In the genomic region with DNA sequence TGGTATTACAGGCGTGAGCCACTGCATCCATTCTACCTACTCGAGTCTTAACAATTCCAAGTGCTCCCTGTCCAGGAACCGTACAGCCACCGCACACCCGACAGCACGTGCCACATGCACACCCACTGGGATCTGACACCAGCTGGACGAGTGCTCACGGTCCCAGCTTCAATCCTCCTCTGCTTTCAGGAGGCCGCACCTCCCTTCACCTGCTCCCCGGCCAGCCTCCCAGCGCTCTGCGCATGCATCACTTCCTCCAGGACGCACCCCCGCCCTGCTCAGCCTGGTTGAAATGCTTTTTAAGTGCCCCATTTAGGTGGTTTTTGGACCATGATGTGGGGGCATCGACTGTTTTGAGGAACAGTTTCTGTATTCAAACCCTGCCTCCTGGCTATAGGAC, we compare ENCODE assay signal across 17 cellular contexts. TPM values are rescaled to one million over a fixed set of nuclear protein-coding genes. Genes with fewer than 3 reads are reported as not detected.
DNase-seq lines count a peak whose midpoint lies in the region; ATAC-seq and TF ChIP-seq lines count a peak whose summit lies in the region.
"Had no signal": no experiment of that assay in that cellular context is flagged by ENCODE, and none has a peak within 500 bp of the region (broad histone marks: within the 10 kb centered on the region; RNA-seq: fewer than 3 reads in every experiment).

No MANE protein-coding gene starts in this region.

- DNase-seq in activated CD4-positive, alpha-beta T cell treated with anti-CD3 and anti-CD28 coated beads, Interleukin-2, amount 10 ng/mL, durations not matched to agents 7 days and 5 days = no peak
- no peak for DNase-seq in activated CD4-positive, alpha-beta T cell treated with anti-CD3 and anti-CD28 coated beads for 4 hours
- DNase-seq in CD8-positive, alpha-beta T cell = no peak
- no peak for DNase-seq in effector memory CD8-positive, alpha-beta T cell
- DNase-seq in neuronal stem cell (ENCODE audit: low spot score) (no peak), NCI-H187 treated with DMSO at 0.1 percent for 48 hours (lab: John Stamatoyannopoulos, UW) (no peak), NCI-H82 (lab: John Stamatoyannopoulos, UW) (no peak)
- no peak for DNase-seq in effector memory CD4-positive, alpha-beta T cell
- DNase-seq: NCI-H1417 treated with DMSO at 0.1 percent for 48 hours, NCI-H2029, NCI-H2171 treated with DMSO at 0.1 percent for 48 hours, NCI-H446 treated with DMSO at 0.1 percent for 48 hours, NCI-H774, PC-3 had no signal

- H3K4me3 Mint-ChIP-seq in activated CD4-positive, alpha-beta T cell treated with anti-CD3 and anti-CD28 coated beads, Interleukin-2, amount 10 ng/mL, durations not matched to agents 7 days and 5 days = no peak overlapping the region
- no peak overlapping the region for H3K4me3 Mint-ChIP-seq in CD8-positive, alpha-beta T cell
- no peak overlapping the region for H3K4me3 Mint-ChIP-seq in effector memory CD8-positive, alpha-beta T cell

- no peak overlapping the region for H2BK12ac ChIP-seq in neuronal stem cell (ENCODE audit: low read length)

- no peaks in the 10 kb centered on the region for H3K36me3 ChIP-seq in CD8-positive, alpha-beta T cell (ENCODE audit: insufficient read depth, low read length)
- no peaks in the 10 kb centered on the region for H3K36me3 ChIP-seq in neuronal stem cell (replicated peaks in 1 of 2; ENCODE audit: control insufficient read depth in 2 of 2, insufficient read depth in 2 of 2, low read length in 2 of 2)
- no peaks in the 10 kb centered on the region for H3K36me3 ChIP-seq in effector memory CD4-positive, alpha-beta T cell (ENCODE audit: control insufficient read depth, insufficient read depth, low read length)
- H3K36me3 ChIP-seq: BLaER1, HAP-1, SJCRH30 had no signal

- H3K4me1 ChIP-seq in CD8-positive, alpha-beta T cell (ENCODE audit: insufficient read depth, low read length) = peaks cover 33% of the 10 kb centered on the region
- peaks cover 0 to 17% of the 10 kb centered on the region in 2 donors for H3K4me1 ChIP-seq in neuronal stem cell (ENCODE audit: control insufficient read depth in 2 of 2, insufficient read depth in 1 of 2, low read depth in 1 of 2, low read length in 2 of 2)
- H3K4me1 ChIP-seq in effector memory CD4-positive, alpha-beta T cell (ENCODE audit: control insufficient read depth, insufficient read depth, low read length, poor library complexity, severe bottlenecking) = peaks cover 13% of the 10 kb centered on the region

- no peak for TF ChIP-seq CTCF in CD8-positive, alpha-beta T cell (IDR thresholded peaks at IDR 0.05)

- H3K18ac ChIP-seq in neuronal stem cell (ENCODE audit: low read length) = peak overlapping the region; percentile 73

- H3K9me3 ChIP-seq in CD8-positive, alpha-beta T cell (ENCODE audit: low read length) = no peaks in the 10 kb centered on the region
- H3K9me3 ChIP-seq in neuronal stem cell (replicated peaks in 1 of 2; ENCODE audit: control insufficient read depth in 2 of 2, insufficient read depth in 1 of 2, low read depth in 1 of 2, low read length in 2 of 2) = no peaks in the 10 kb centered on the region
- no peaks in the 10 kb centered on the region for H3K9me3 ChIP-seq in effector memory CD4-positive, alpha-beta T cell (ENCODE audit: control insufficient read depth, low read length)
- H3K9me3 ChIP-seq: BLaER1, HAP-1, SJCRH30 had no signal

- intact Hi-C loops in CD8-positive, alpha-beta T cell (cut with DNase I, micrococcal nuclease) = loop anchor here (5.0 to 10.0 kb wide), 5 partner anchors 127 to 748 kb away; a partner anchor contains a TSS

- peak overlapping the region; percentile 63 for H3K14ac ChIP-seq in neuronal stem cell (ENCODE audit: low read length)

- no peak overlapping the region for H3K27ac ChIP-seq in CD8-positive, alpha-beta T cell (ENCODE audit: low read depth, low read length)
- H3K27ac ChIP-seq in neuronal stem cell (replicated peaks; ENCODE audit: low read length) = no peak overlapping the region
- H3K27ac ChIP-seq in effector memory CD4-positive, alpha-beta T cell (ENCODE audit: insufficient read depth, low read length, poor library complexity, severe bottlenecking) = no peak overlapping the region

- H3K23ac ChIP-seq in neuronal stem cell (ENCODE audit: low read depth, low read length, poor library complexity) = peak overlapping the region; percentile 89

- H3K9ac ChIP-seq in neuronal stem cell (ENCODE audit: low read depth, low read length, poor library complexity) = no peak overlapping the region
- H3K9ac ChIP-seq: BLaER1 had no signal

- H2BK120ac ChIP-seq in neuronal stem cell (ENCODE audit: low read depth, low read length) = no peak overlapping the region

- ATAC-seq in CD8-positive, alpha-beta T cell = no peak
- no peak for ATAC-seq in effector memory CD8-positive, alpha-beta T cell (replicated peaks)
- ATAC-seq: PC-3 had no signal

- H3K27ac Mint-ChIP-seq in activated CD4-positive, alpha-beta T cell treated with anti-CD3 and anti-CD28 coated beads, Interleukin-2, amount 10 ng/mL, durations not matched to agents 7 days and 5 days = peak overlapping the region; percentile 47
- peak overlapping the region; percentile 73 for H3K27ac Mint-ChIP-seq in CD8-positive, alpha-beta T cell
- H3K27ac Mint-ChIP-seq in effector memory CD8-positive, alpha-beta T cell = peak overlapping the region; percentile 33 to 75

- no peak overlapping the region for H2BK15ac ChIP-seq in neuronal stem cell (ENCODE audit: low read length)

- no peak overlapping the region for H3K4me3 ChIP-seq in CD8-positive, alpha-beta T cell (ENCODE audit: low read depth, low read length)
- H3K4me3 ChIP-seq in neuronal stem cell (ENCODE audit: low read length in 2 of 2) = no peak overlapping the region
- H3K4me3 ChIP-seq in effector memory CD4-positive, alpha-beta T cell (ENCODE audit: insufficient read depth, low read depth, low read length, poor library complexity, severe bottlenecking) = no peak overlapping the region
- H3K4me3 ChIP-seq: BLaER1, HAP-1, SJCRH30 had no signal

- H4K91ac ChIP-seq in neuronal stem cell (ENCODE audit: low read depth, low read length, poor library complexity) = no peak overlapping the region

- POLR2A ChIA-PET in activated CD4-positive, alpha-beta T cell treated with anti-CD3 and anti-CD28 coated beads, Interleukin-2, amount 10 ng/mL, durations not matched to agents 7 days and 5 days (lab: Charles Lee) = no interaction called here
- POLR2A ChIA-PET in CD8-positive, alpha-beta T cell (lab: Charles Lee) = no interaction called here

- H3K36me3 Mint-ChIP-seq in activated CD4-positive, alpha-beta T cell treated with anti-CD3 and anti-CD28 coated beads, Interleukin-2, amount 10 ng/mL, durations not matched to agents 7 days and 5 days (ENCODE audit: low read depth) = no peaks in the 10 kb centered on the region
- H3K36me3 Mint-ChIP-seq in CD8-positive, alpha-beta T cell = no peaks in the 10 kb centered on the region
- H3K36me3 Mint-ChIP-seq in effector memory CD8-positive, alpha-beta T cell (ENCODE audit: insufficient read depth) = no peaks in the 10 kb centered on the region

- H3K4me1 Mint-ChIP-seq in activated CD4-positive, alpha-beta T cell treated with anti-CD3 and anti-CD28 coated beads, Interleukin-2, amount 10 ng/mL, durations not matched to agents 7 days and 5 days = peaks cover 65% of the 10 kb centered on the region
- H3K4me1 Mint-ChIP-seq in CD8-positive, alpha-beta T cell (ENCODE audit: low read depth) = peaks cover 64% of the 10 kb centered on the region
- H3K4me1 Mint-ChIP-seq in effector memory CD8-positive, alpha-beta T cell (ENCODE audit: low read depth in 2 of 2) = peaks cover 25 to 45% of the 10 kb centered on the region in 2 donors

- H3K27me3 Mint-ChIP-seq in activated CD4-positive, alpha-beta T cell treated with anti-CD3 and anti-CD28 coated beads, Interleukin-2, amount 10 ng/mL, durations not matched to agents 7 days and 5 days = no peaks in the 10 kb centered on the region
- H3K27me3 Mint-ChIP-seq in CD8-positive, alpha-beta T cell (ENCODE audit: low read depth) = no peaks in the 10 kb centered on the region
- no peaks in the 10 kb centered on the region for H3K27me3 Mint-ChIP-seq in effector memory CD8-positive, alpha-beta T cell

- H2BK5ac ChIP-seq in neuronal stem cell (ENCODE audit: low read length) = peak overlapping the region; percentile 71

- no CpG with 5 or more reads among the region's 15 CpGs for WGBS in neuronal stem cell (ENCODE audit: extremely low coverage in 2 of 2, insufficient read length in 2 of 2, insufficient replicate concordance in 1 of 2), 2 donors

- peak overlapping the region; percentile 93 for H3K4ac ChIP-seq in neuronal stem cell (ENCODE audit: low read length)

- H3K79me1 ChIP-seq in neuronal stem cell (ENCODE audit: low read depth, low read length) = no peaks in the 10 kb centered on the region

- H3K9me3 Mint-ChIP-seq in activated CD4-positive, alpha-beta T cell treated with anti-CD3 and anti-CD28 coated beads, Interleukin-2, amount 10 ng/mL, durations not matched to agents 7 days and 5 days = peaks cover 2% of the 10 kb centered on the region
- H3K9me3 Mint-ChIP-seq in CD8-positive, alpha-beta T cell = no peaks in the 10 kb centered on the region
- no peaks in the 10 kb centered on the region for H3K9me3 Mint-ChIP-seq in effector memory CD8-positive, alpha-beta T cell

- no peak overlapping the region for H2AK5ac ChIP-seq in neuronal stem cell (ENCODE audit: low read depth, low read length)

- CTCF ChIA-PET in activated CD4-positive, alpha-beta T cell treated with anti-CD3 and anti-CD28 coated beads, Interleukin-2, amount 10 ng/mL, durations not matched to agents 7 days and 5 days (lab: Charles Lee) = interaction anchor here (1.2 to 3.4 kb wide), 2 partner anchors 12 to 24 kb away, joined by 4 to 23 read pairs; no protein-coding TSS in a partner anchor
- CTCF ChIA-PET in CD8-positive, alpha-beta T cell (lab: Charles Lee) = interaction anchor here (6.1 kb wide), 1 partner anchor 12 kb away, joined by 36 read pairs; no protein-coding TSS in a partner anchor

- no peak overlapping the region for H2AFZ ChIP-seq in neuronal stem cell (ENCODE audit: low read length)

- no peaks in the 10 kb centered on the region for H3K27me3 ChIP-seq in CD8-positive, alpha-beta T cell (ENCODE audit: insufficient read depth, low read length)
- H3K27me3 ChIP-seq in neuronal stem cell (ENCODE audit: control insufficient read depth in 3 of 3, insufficient read depth in 3 of 3, low read depth in 1 of 3, low read length in 3 of 3) = no peaks in the 10 kb centered on the region
- no peaks in the 10 kb centered on the region for H3K27me3 ChIP-seq in effector memory CD4-positive, alpha-beta T cell (replicated peaks; ENCODE audit: control insufficient read depth, insufficient read depth, low read length, poor library complexity, severe bottlenecking)
- H3K27me3 ChIP-seq: BLaER1, SJCRH30 had no signal

- no peak overlapping the region for H3K4me2 ChIP-seq in neuronal stem cell (ENCODE audit: insufficient read depth, low read length, poor library complexity, severe bottlenecking)
- H3K4me2 ChIP-seq: BLaER1 had no signal

- peak overlapping the region; percentile 54 for H4K8ac ChIP-seq in neuronal stem cell (ENCODE audit: low read depth, low read length)

RNA-seq across cellular contexts. Expression of a gene that starts 47.3 kb away (rescaled TPM):
- total RNA-seq in activated CD4-positive, alpha-beta T cell treated with anti-CD3 and anti-CD28 coated beads, Interleukin-2, amount 10 ng/mL, durations not matched to agents 7 days and 5 days = not detected
- not detected for total RNA-seq in CD8-positive, alpha-beta T cell
- not detected for polyA plus RNA-seq in neuronal stem cell (2013, experiment 1 of 2)
- polyA plus RNA-seq in neuronal stem cell (2013, experiment 2 of 2) = not detected
- total RNA-seq: PC-3, SJCRH30 had no signal

RNA-seq across cellular contexts. Expression of a gene that starts 47.5 kb away (rescaled TPM):
- total RNA-seq in activated CD4-positive, alpha-beta T cell treated with anti-CD3 and anti-CD28 coated beads, Interleukin-2, amount 10 ng/mL, durations not matched to agents 7 days and 5 days = not detected
- not detected for total RNA-seq in CD8-positive, alpha-beta T cell
- polyA plus RNA-seq in neuronal stem cell (2013, experiment 1 of 2) = 0.04 TPM
- polyA plus RNA-seq in neuronal stem cell (2013, experiment 2 of 2) = 0.08 TPM

RNA-seq across cellular contexts. Expression of a gene that starts 49.3 kb away (rescaled TPM):
- total RNA-seq in activated CD4-positive, alpha-beta T cell treated with anti-CD3 and anti-CD28 coated beads, Interleukin-2, amount 10 ng/mL, durations not matched to agents 7 days and 5 days = 1 to 10 TPM; 1.3 to 2.3 TPM
- total RNA-seq in CD8-positive, alpha-beta T cell = under 1 TPM in 1 of 2 experiments, not detected in 1; 0.61 TPM
- 0.38 TPM for polyA plus RNA-seq in neuronal stem cell (2013, experiment 1 of 2)
- polyA plus RNA-seq in neuronal stem cell (2013, experiment 2 of 2) = 0.24 TPM
- total RNA-seq: PC-3, SJCRH30 had no signal
